ENCODE assay signal across 9 cellular contexts in genomic region chrX:134388161-134389109, GRCh38. TPM values are rescaled to one million over a fixed set of nuclear protein-coding genes. Genes with fewer than 3 reads are reported as not detected.
DNase-seq lines count a peak whose midpoint lies in the region; ATAC-seq and TF ChIP-seq lines count a peak whose summit lies in the region.
"Had no signal": no experiment of that assay in that cellular context is flagged by ENCODE, and none has a peak within 500 bp of the region (broad histone marks: within the 10 kb centered on the region; RNA-seq: fewer than 3 reads in every experiment).

No MANE protein-coding gene starts in this region.

- TF ChIP-seq POLR2A in breast epithelium (IDR thresholded peaks at IDR 0.05): no peak

- H3K27ac ChIP-seq in mammary epithelial cell (ENCODE audit: insufficient read depth, low read depth, low read length) (no peak overlapping the region), breast epithelium (no peak overlapping the region)
- H3K27ac ChIP-seq: A549 had no signal

- CTCF ChIA-PET in mammary epithelial cell (lab: Charles Lee; ENCODE audit: low non-redundant PET): no interaction called here

- no TSS peak for BruUV-seq in mammary epithelial cell (replicated peaks; lab: Mats Ljungman, UMichigan)

- H3K9me3 ChIP-seq in mammary epithelial cell (replicated peaks; ENCODE audit: insufficient read depth, low read length) (no peaks in the 10 kb centered on the region), breast epithelium (no peaks in the 10 kb centered on the region)
- H3K9me3 ChIP-seq: A549 had no signal

- in situ Hi-C loops in mammary epithelial cell (cut with MboI; ENCODE audit: low sequenced_read_pairs in 2 of 2): no loop called here

- no peaks in the 10 kb centered on the region for H4K20me1 ChIP-seq in mammary epithelial cell (ENCODE audit: insufficient read depth, low read length)

- no peaks in the 10 kb centered on the region for H3K4me1 ChIP-seq in mammary epithelial cell (ENCODE audit: insufficient read depth, low read length)
- H3K4me1 ChIP-seq in breast epithelium: no peaks in the 10 kb centered on the region
- H3K4me1 ChIP-seq: A549 had no signal

- H3K9ac ChIP-seq in mammary epithelial cell (ENCODE audit: insufficient read depth, low read length): no peak overlapping the region

- H3K79me2 ChIP-seq in mammary epithelial cell (ENCODE audit: insufficient read depth, low read length): no peaks in the 10 kb centered on the region

- ATAC-seq in HG03039 (IDR thresholded peaks at IDR 0.05; ENCODE audit: unreplicated experiment): peak; percentile 98
- no peak for ATAC-seq in activated CD4-positive, CD25-positive, alpha-beta regulatory T cell treated with anti-CD3 and anti-CD28 coated beads, Interleukin-2, amount 50 U/mL, for 24 hours
- ATAC-seq: A549 had no signal

- no peak overlapping the region for H2AFZ ChIP-seq in mammary epithelial cell (ENCODE audit: low read depth, low read length)

- 46% methylated on average over 9 of the region's 9 CpGs for WGBS in mammary epithelial cell (ENCODE audit: low coverage, missing lambda C conversion rate)

- H3K36me3 ChIP-seq in mammary epithelial cell (ENCODE audit: insufficient read depth, low read length) (no peaks in the 10 kb centered on the region), breast epithelium (no peaks in the 10 kb centered on the region)

- intact Hi-C loops in mammary epithelial cell (cut with micrococcal nuclease): no loop called here
- intact Hi-C loops in breast epithelium (cut with DNase I; ENCODE audit: low total_unique reads): no loop called here

- H3K4me3 ChIP-seq in mammary epithelial cell (replicated peaks in 1 of 3; ENCODE audit: insufficient read depth in 1 of 3, low read depth in 2 of 3, low read length in 3 of 3): no peak overlapping the region
- H3K4me3 ChIP-seq in breast epithelium: peak overlapping the region in 1 of 3 donors; percentile 1
- H3K4me3 ChIP-seq: A549 had no signal

- H3K4me2 ChIP-seq in mammary epithelial cell (ENCODE audit: insufficient read depth, low read depth, low read length): peak overlapping the region; percentile 34
- H3K4me2 ChIP-seq: A549 had no signal

- TF ChIP-seq CTCF in mammary epithelial cell (conservative IDR thresholded peaks at IDR 0.05 in 1 of 2, IDR thresholded peaks at IDR 0.05 in 1 of 2; ENCODE audit: extremely low read depth in 1 of 2, insufficient read depth in 1 of 2, low read depth in 1 of 2, low read length in 2 of 2) (no peak), breast epithelium (IDR thresholded peaks at IDR 0.05) (no peak)

- dilution Hi-C loops in mammary epithelial cell (cut with HindIII; ENCODE audit: low sequenced_read_pairs): no loop called here

- DNase-seq in mammary epithelial cell: no peak
- DNase-seq in breast epithelium (ENCODE audit: low spot score in 2 of 2): no peak
- peak; percentile 26 for DNase-seq in SIG-M5 (lab: John Stamatoyannopoulos, UW)
- DNase-seq in NCI-H1436 treated with DMSO at 0.1 percent for 48 hours (lab: John Stamatoyannopoulos, UW): no peak
- DNase-seq in cerebellar nuclear complex (lab: John Stamatoyannopoulos, UW): no peak
- no peak for DNase-seq in amygdala (lab: John Stamatoyannopoulos, UW)

- H3K27me3 ChIP-seq in mammary epithelial cell (ENCODE audit: insufficient read depth, low read length) (no peaks in the 10 kb centered on the region), breast epithelium (peaks cover 0 to 5% of the 10 kb centered on the region in 2 donors)

RNA-seq across cellular contexts. Expression of gene PHF6, which starts 15.3 kb away (rescaled TPM):
- total RNA-seq in mammary epithelial cell (10 to 100 TPM; 27.3 to 31.7 TPM), breast epithelium (10 to 100 TPM in 2 of 3 donors, 1 to 10 TPM in 1; 9.9 to 20.5 (median 15.7) TPM)
- polyA plus RNA-seq in mammary epithelial cell: 7.4 TPM
- polyA minus RNA-seq in mammary epithelial cell: 22.9 TPM
